In genomic region chr17:19648475-19649406, GRCh38 we compare ENCODE assay signal across 1 cellular context.
TF ChIP-seq lines count a peak whose summit lies in the region.

Gene ALDH3A2 (plus strand): TSS chr17:19648751. CDS start chr17:19648972, 221 bp downstream.

TF ChIP-seq in HepG2, 621 proteins besides CTCF, POLR2A, EP300 and RAD21 (continued from another document and continues in another):
- TF ChIP-seq HNF1A (IDR thresholded peaks at IDR 0.05; ENCODE audit: low read depth) (no peak; the same call in 1 of the 2 replicates), HNF1A (CRISPR knock-in tag; IDR thresholded peaks at IDR 0.05; ENCODE audit: borderline replicate concordance) (peak; percentile 83), MXD3 (CRISPR knock-in tag; IDR thresholded peaks at IDR 0.05) (peak; percentile 37), ZNF589 (CRISPR knock-in tag; conservative IDR thresholded peaks at IDR 0.05) (peak; percentile 80), ZBTB26 (CRISPR knock-in tag; IDR thresholded peaks at IDR 0.05; ENCODE audit: borderline replicate concordance) (peak; percentile 78), ZNF10 (CRISPR knock-in tag; IDR thresholded peaks at IDR 0.05; ENCODE audit: borderline replicate concordance, low read depth) (no peak), YEATS4 (CRISPR knock-in tag; IDR thresholded peaks at IDR 0.05; ENCODE audit: borderline replicate concordance) (peak; percentile 92), ZZZ3 (CRISPR knock-in tag; IDR thresholded peaks at IDR 0.05; ENCODE audit: borderline replicate concordance) (no peak), ZFP36L2 (CRISPR knock-in tag; IDR thresholded peaks at IDR 0.05) (peak; percentile 14; the same call in 1 of the 2 replicates), ZNF138 (CRISPR knock-in tag; IDR thresholded peaks at IDR 0.05; ENCODE audit: low read depth) (peak; percentile 36; the same call in 1 of the 2 replicates), ZSCAN9 (CRISPR knock-in tag; IDR thresholded peaks at IDR 0.05; ENCODE audit: borderline replicate concordance) (peak; percentile 94), CBX2 (IDR thresholded peaks at IDR 0.05; ENCODE audit: low read depth, low read length) (no peak; the same call in 1 of the 2 replicates), CBX2 (CRISPR knock-in tag; IDR thresholded peaks at IDR 0.05; ENCODE audit: low read depth) (no peak), RNF2 (conservative IDR thresholded peaks at IDR 0.05; ENCODE audit: low read depth) (peak; percentile 49; the same call in 1 of the 2 replicates), ARNT (IDR thresholded peaks at IDR 0.05) (no peak), ETV6 (CRISPR knock-in tag; conservative IDR thresholded peaks at IDR 0.05) (peak; percentile 88; the same call in 1 of the 2 replicates), ZNF354B (CRISPR knock-in tag; IDR thresholded peaks at IDR 0.05) (no peak), ZKSCAN8 (CRISPR knock-in tag; IDR thresholded peaks at IDR 0.05; ENCODE audit: borderline replicate concordance) (peak; percentile 89), HINFP (CRISPR knock-in tag; IDR thresholded peaks at IDR 0.05; ENCODE audit: low read depth) (peak; percentile 98), GABPA (IDR thresholded peaks at IDR 0.05; ENCODE audit: low read depth, low read length) (no peak), GABPA (CRISPR knock-in tag; IDR thresholded peaks at IDR 0.05; ENCODE audit: low read depth) (no peak; the same call in 1 of the 2 replicates), PLRG1 (conservative IDR thresholded peaks at IDR 0.05) (no peak), ZNF160 (CRISPR knock-in tag; IDR thresholded peaks at IDR 0.05) (peak; percentile 94; the same call in 1 of the 2 replicates), ZFX (CRISPR knock-in tag; IDR thresholded peaks at IDR 0.05; ENCODE audit: low read depth) (peak; percentile 99), HDAC6 (IDR thresholded peaks at IDR 0.05; ENCODE audit: low read depth, low read length) (no peak), THAP8 (CRISPR knock-in tag; IDR thresholded peaks at IDR 0.05; ENCODE audit: borderline replicate concordance) (peak; percentile 96; the same call in 1 of the 2 replicates), E2F1 (CRISPR knock-in tag; IDR thresholded peaks at IDR 0.05) (peak; percentile 82), REPIN1 (CRISPR knock-in tag; IDR thresholded peaks at IDR 0.05; ENCODE audit: borderline replicate concordance, low read depth) (peak; percentile 98), MYC (CRISPR knock-in tag; IDR thresholded peaks at IDR 0.05; ENCODE audit: borderline replicate concordance) (peak; percentile 97; the same call in 1 of the 2 replicates), ZNF564 (CRISPR knock-in tag; IDR thresholded peaks at IDR 0.05) (peak; percentile 92), XRCC5 (optimal IDR thresholded peaks at IDR 0.05; ENCODE audit: low read length) (peak; percentile 74), BRD4 (CRISPR knock-in tag; IDR thresholded peaks at IDR 0.05) (peak; percentile 93), ERF (CRISPR knock-in tag; IDR thresholded peaks at IDR 0.05) (peak; percentile 98), NR3C1 (CRISPR knock-in tag; IDR thresholded peaks at IDR 0.05) (no peak), ZNF407 (CRISPR knock-in tag; IDR thresholded peaks at IDR 0.05; ENCODE audit: not compliant biosample characterization) (peak; percentile 26), MBNL3 (CRISPR knock-in tag; conservative IDR thresholded peaks at IDR 0.05) (no peak), SNAPC5 (CRISPR knock-in tag; IDR thresholded peaks at IDR 0.05; ENCODE audit: borderline replicate concordance) (no peak), KDM3A (CRISPR knock-in tag; IDR thresholded peaks at IDR 0.05; ENCODE audit: low read depth) (peak; percentile 98), NFKBIZ (CRISPR knock-in tag; IDR thresholded peaks at IDR 0.05) (peak; percentile 81; the same call in 1 of the 2 replicates), ZNF615 (CRISPR knock-in tag; IDR thresholded peaks at IDR 0.05; ENCODE audit: borderline replicate concordance) (peak; percentile 81; the same call in 1 of the 2 replicates), CCAR2 (optimal IDR thresholded peaks at IDR 0.05; ENCODE audit: low read depth, low read length) (no peak), ZNF597 (CRISPR knock-in tag; IDR thresholded peaks at IDR 0.05) (no peak), ZNF30 (CRISPR knock-in tag; IDR thresholded peaks at IDR 0.05) (peak; percentile 91; the same call in 1 of the 2 replicates), ZNF367 (CRISPR knock-in tag; IDR thresholded peaks at IDR 0.05; ENCODE audit: borderline replicate concordance) (no peak; the same call in 1 of the 2 replicates), MAZ (IDR thresholded peaks at IDR 0.05; ENCODE audit: borderline replicate concordance, low read depth, low read length) (peak; percentile 74; the same call in 1 of the 2 replicates), MAZ (CRISPR knock-in tag; IDR thresholded peaks at IDR 0.05; ENCODE audit: low read depth) (peak; percentile 99)
